ENCODE assay signal across 8 cellular contexts in genomic region chr14:67818476-67818875, GRCh38. TPM values are rescaled to one million over a fixed set of nuclear protein-coding genes. Genes with fewer than 3 reads are reported as not detected.
DNase-seq lines count a peak whose midpoint lies in the region; ATAC-seq, FAIRE-seq and TF ChIP-seq lines count a peak whose summit lies in the region.
"Not testable (repeated sequence)": the region's sequence is repeated elsewhere in the genome, so short reads cannot be mapped to it uniquely, and the experiment has no call there.

No MANE protein-coding gene starts in this region.

- not testable (repeated sequence) for FAIRE-seq in A549 (lab: Jason Lieb, UNC); endothelial cell of umbilical vein (lab: Jason Lieb, UNC)

- dilution Hi-C loops in endothelial cell of umbilical vein (cut with MboI; ENCODE audit: extremely low pct_ligation_motif_present, low sequenced_read_pairs) = not testable (repeated sequence)

- not testable (repeated sequence) for H3K9me1 ChIP-seq in endothelial cell of umbilical vein (replicated peaks; ENCODE audit: control insufficient read depth, extremely low read depth, insufficient read depth, low read length)

- H2AFZ ChIP-seq in GM23248 (0 out of 2 replicates have a peak overlapping the region, but pooled peaks have one; percentile 99), endothelial cell of umbilical vein (ENCODE audit: low read depth, low read length) (peak overlapping the region; percentile 23)

- H3K27me3 ChIP-seq in GM23248 (replicated peaks; ENCODE audit: insufficient read depth); endothelial cell of umbilical vein (ENCODE audit: control insufficient read depth in 2 of 2, insufficient read depth in 2 of 2, low read length in 2 of 2): not testable (repeated sequence)

- not testable (repeated sequence) for H3K36me3 Mint-ChIP-seq in T-helper 1 cell treated with Interleukin-12 subunit alpha and Interleukin-12 subunit beta and Interleukin-4 antibody, amounts not matched to agents 30 μg/mL and 1 μg/mL, for 36 hours (ENCODE audit: low read depth); activated CD8-positive, alpha-beta T cell treated with anti-CD3 and anti-CD28 coated beads, Interleukin-2, amount 10 ng/mL, durations not matched to agents 7 days and 5 days (ENCODE audit: low read depth); activated naive CD8-positive, alpha-beta T cell treated with anti-CD3 and anti-CD28 coated beads for 36 hours; nephron progenitor cell (ENCODE audit: low read depth); stimulated activated naive CD8-positive, alpha-beta T cell treated with anti-CD3 and anti-CD28 coated beads, Interleukin-15, Interleukin-2, amounts not matched to agents 100 ng/mL and 50 ng/mL, for 24 hours (ENCODE audit: low read depth)

- not testable (repeated sequence) for H3K9ac ChIP-seq in GM23248; endothelial cell of umbilical vein (replicated peaks; ENCODE audit: extremely low read depth, insufficient read depth, low read length)

- not testable (repeated sequence) for H3K9me2 ChIP-seq in GM23248 (ENCODE audit: insufficient read depth)

- not testable (repeated sequence) for H3K36me3 ChIP-seq in GM23248 (ENCODE audit: low read depth); endothelial cell of umbilical vein (ENCODE audit: control insufficient read depth in 2 of 2, extremely low read depth in 1 of 2, insufficient read depth in 2 of 2, low read length in 2 of 2)

- not testable (repeated sequence) for H3F3A ChIP-seq in GM23248 (ENCODE audit: insufficient read depth)

- CTCF ChIA-PET in A549 (lab: Yijun Ruan, JAX); endothelial cell of umbilical vein (lab: Charles Lee): not testable (repeated sequence)
- CTCF ChIA-PET in activated CD8-positive, alpha-beta T cell treated with anti-CD3 and anti-CD28 coated beads, Interleukin-2, amount 10 ng/mL, durations not matched to agents 7 days and 5 days (lab: Charles Lee) = interaction anchor here (1.3 kb wide), 1 partner anchor 123 kb away, joined by 3 read pairs; the partner anchor contains the start of gene RDH11

- not testable (repeated sequence) for H4K20me1 ChIP-seq in GM23248 (ENCODE audit: insufficient read depth); endothelial cell of umbilical vein (replicated peaks; ENCODE audit: control insufficient read depth, extremely low read depth, insufficient read depth, low read length)

- TF ChIP-seq POLR2A in A549 (IDR thresholded peaks at IDR 0.05; ENCODE audit: low read length); endothelial cell of umbilical vein (IDR thresholded peaks at IDR 0.05; ENCODE audit: low read depth, low read length): not testable (repeated sequence)

- not testable (repeated sequence) for DNase-seq in A549 (ENCODE audit: low read depth in 1 of 2, low spot score in 1 of 2); GM23248; activated CD8-positive, alpha-beta T cell treated with anti-CD3 and anti-CD28 coated beads, Interleukin-2, amount 10 ng/mL, durations not matched to agents 7 days and 5 days; activated naive CD8-positive, alpha-beta T cell treated with anti-CD3 and anti-CD28 coated beads for 36 hours; endothelial cell of umbilical vein (ENCODE audit: low read depth, low spot score); nephron progenitor cell

- H3K9me3 ChIP-seq in A549; GM23248 (ENCODE audit: low read depth); endothelial cell of umbilical vein (replicated peaks; ENCODE audit: control insufficient read depth, insufficient read depth, low read length): not testable (repeated sequence)

- H3K4me2 ChIP-seq in A549 = peak overlapping the region; percentile 80; the same call in 2 of the 3 replicates
- not testable (repeated sequence) for H3K4me2 ChIP-seq in GM23248 (ENCODE audit: unreplicated experiment); endothelial cell of umbilical vein (ENCODE audit: insufficient read depth, low read length)

- not testable (repeated sequence) for H3K9me3 Mint-ChIP-seq in T-helper 1 cell treated with Interleukin-12 subunit alpha and Interleukin-12 subunit beta and Interleukin-4 antibody, amounts not matched to agents 30 μg/mL and 1 μg/mL, for 36 hours; activated CD8-positive, alpha-beta T cell treated with anti-CD3 and anti-CD28 coated beads, Interleukin-2, amount 10 ng/mL, durations not matched to agents 7 days and 5 days (ENCODE audit: insufficient read depth); activated naive CD8-positive, alpha-beta T cell treated with anti-CD3 and anti-CD28 coated beads for 36 hours; nephron progenitor cell; stimulated activated naive CD8-positive, alpha-beta T cell treated with anti-CD3 and anti-CD28 coated beads, Interleukin-15, Interleukin-2, amounts not matched to agents 100 ng/mL and 50 ng/mL, for 24 hours

- peak overlapping the region; percentile 91 for H3K4me3 Mint-ChIP-seq in T-helper 1 cell treated with Interleukin-12 subunit alpha and Interleukin-12 subunit beta and Interleukin-4 antibody, amounts not matched to agents 30 μg/mL and 1 μg/mL, for 36 hours
- H3K4me3 Mint-ChIP-seq in activated CD8-positive, alpha-beta T cell treated with anti-CD3 and anti-CD28 coated beads, Interleukin-2, amount 10 ng/mL, durations not matched to agents 7 days and 5 days = peak overlapping the region; percentile 99
- H3K4me3 Mint-ChIP-seq in activated naive CD8-positive, alpha-beta T cell treated with anti-CD3 and anti-CD28 coated beads for 36 hours = peak overlapping the region; percentile 93
- peak overlapping the region; percentile 67 for H3K4me3 Mint-ChIP-seq in nephron progenitor cell
- H3K4me3 Mint-ChIP-seq in stimulated activated naive CD8-positive, alpha-beta T cell treated with anti-CD3 and anti-CD28 coated beads, Interleukin-15, Interleukin-2, amounts not matched to agents 100 ng/mL and 50 ng/mL, for 24 hours = peak overlapping the region; percentile 99

- peaks cover 18% of the 10 kb centered on the region for H3K79me2 ChIP-seq in GM23248 (ENCODE audit: insufficient read depth)
- H3K79me2 ChIP-seq in endothelial cell of umbilical vein (ENCODE audit: control insufficient read depth, insufficient read depth, low read length) = peaks cover 13% of the 10 kb centered on the region

- not testable (repeated sequence) for H3K4me3 ChIP-seq in A549; GM23248; endothelial cell of umbilical vein (replicated peaks in 1 of 3; ENCODE audit: insufficient read depth in 1 of 3, low read depth in 1 of 3, low read length in 3 of 3)

- in situ Hi-C loops in GM23248 (cut with MboI) = not testable (repeated sequence)

- H3K4me1 Mint-ChIP-seq in T-helper 1 cell treated with Interleukin-12 subunit alpha and Interleukin-12 subunit beta and Interleukin-4 antibody, amounts not matched to agents 30 μg/mL and 1 μg/mL, for 36 hours (ENCODE audit: low read depth) = peaks cover 29% of the 10 kb centered on the region
- peaks cover 46% of the 10 kb centered on the region for H3K4me1 Mint-ChIP-seq in activated CD8-positive, alpha-beta T cell treated with anti-CD3 and anti-CD28 coated beads, Interleukin-2, amount 10 ng/mL, durations not matched to agents 7 days and 5 days (ENCODE audit: low read depth)
- peaks cover 35% of the 10 kb centered on the region for H3K4me1 Mint-ChIP-seq in activated naive CD8-positive, alpha-beta T cell treated with anti-CD3 and anti-CD28 coated beads for 36 hours
- H3K4me1 Mint-ChIP-seq in nephron progenitor cell = peaks cover 50% of the 10 kb centered on the region
- H3K4me1 Mint-ChIP-seq in stimulated activated naive CD8-positive, alpha-beta T cell treated with anti-CD3 and anti-CD28 coated beads, Interleukin-15, Interleukin-2, amounts not matched to agents 100 ng/mL and 50 ng/mL, for 24 hours (ENCODE audit: low read depth) = peaks cover 66% of the 10 kb centered on the region

- TF ChIP-seq EP300 in A549 (IDR thresholded peaks at IDR 0.05) = not testable (repeated sequence)

- 87% methylated on average over 6 of the region's 6 CpGs for WGBS in A549 (ENCODE audit: missing lambda C conversion rate)
- WGBS in GM23248 (ENCODE audit: low coverage in 1 of 2, low lambda C conversion rate in 2 of 2, missing lambda C conversion rate in 2 of 2), 2 experiments = 92 to 93% methylated on average over 6 of the region's 6 CpGs

- not testable (repeated sequence) for H3K27me3 Mint-ChIP-seq in T-helper 1 cell treated with Interleukin-12 subunit alpha and Interleukin-12 subunit beta and Interleukin-4 antibody, amounts not matched to agents 30 μg/mL and 1 μg/mL, for 36 hours (ENCODE audit: low read depth); activated CD8-positive, alpha-beta T cell treated with anti-CD3 and anti-CD28 coated beads, Interleukin-2, amount 10 ng/mL, durations not matched to agents 7 days and 5 days (ENCODE audit: low read depth); activated naive CD8-positive, alpha-beta T cell treated with anti-CD3 and anti-CD28 coated beads for 36 hours; nephron progenitor cell (ENCODE audit: low read depth, poor library complexity); stimulated activated naive CD8-positive, alpha-beta T cell treated with anti-CD3 and anti-CD28 coated beads, Interleukin-15, Interleukin-2, amounts not matched to agents 100 ng/mL and 50 ng/mL, for 24 hours

- H3K27ac ChIP-seq in A549 = peak overlapping the region in 1 of 2 experiments; percentile 86; a peak in 3 of 6 replicates
- H3K27ac ChIP-seq in GM23248; endothelial cell of umbilical vein (ENCODE audit: insufficient read depth, low read depth, low read length): not testable (repeated sequence)

- TF ChIP-seq RAD21 in A549 (conservative IDR thresholded peaks at IDR 0.05 in 1 of 2, IDR thresholded peaks at IDR 0.05 in 1 of 2) = not testable (repeated sequence)

- TF ChIP-seq CTCF in A549 (IDR thresholded peaks at IDR 0.05); endothelial cell of umbilical vein (IDR thresholded peaks at IDR 0.05; ENCODE audit: extremely low read depth in 1 of 2, insufficient read depth in 1 of 2, low read depth in 1 of 2, low read length in 2 of 2); nephron progenitor cell (IDR thresholded peaks at IDR 0.05): not testable (repeated sequence)

- not testable (repeated sequence) for BruUV-seq in endothelial cell of umbilical vein (replicated peaks; lab: Mats Ljungman, UMichigan)

- POLR2A ChIA-PET in A549 (lab: Yijun Ruan, JAX); activated CD8-positive, alpha-beta T cell treated with anti-CD3 and anti-CD28 coated beads, Interleukin-2, amount 10 ng/mL, durations not matched to agents 7 days and 5 days (lab: Charles Lee): not testable (repeated sequence)
- POLR2A ChIA-PET in endothelial cell of umbilical vein (lab: Charles Lee) = interaction anchor here (0.6 kb wide), 1 partner anchor 264 kb away, joined by 4 read pairs; no protein-coding TSS in a partner anchor

- H3K27ac Mint-ChIP-seq in T-helper 1 cell treated with Interleukin-12 subunit alpha and Interleukin-12 subunit beta and Interleukin-4 antibody, amounts not matched to agents 30 μg/mL and 1 μg/mL, for 36 hours; nephron progenitor cell: not testable (repeated sequence)
- H3K27ac Mint-ChIP-seq in activated CD8-positive, alpha-beta T cell treated with anti-CD3 and anti-CD28 coated beads, Interleukin-2, amount 10 ng/mL, durations not matched to agents 7 days and 5 days = peak overlapping the region; percentile 58
- H3K27ac Mint-ChIP-seq in activated naive CD8-positive, alpha-beta T cell treated with anti-CD3 and anti-CD28 coated beads for 36 hours = peak overlapping the region; percentile 21
- peak overlapping the region; percentile 26 for H3K27ac Mint-ChIP-seq in stimulated activated naive CD8-positive, alpha-beta T cell treated with anti-CD3 and anti-CD28 coated beads, Interleukin-15, Interleukin-2, amounts not matched to agents 100 ng/mL and 50 ng/mL, for 24 hours

- ATAC-seq in A549; activated CD8-positive, alpha-beta T cell treated with anti-CD3 and anti-CD28 coated beads, Interleukin-2, amount 10 ng/mL, durations not matched to agents 7 days and 5 days: not testable (repeated sequence)

- intact Hi-C loops in endothelial cell of umbilical vein (cut with micrococcal nuclease) = not testable (repeated sequence)

- H3K4me1 ChIP-seq in A549 = peaks cover 20% of the 10 kb centered on the region
- H3K4me1 ChIP-seq in GM23248 (ENCODE audit: insufficient read depth) = not testable (repeated sequence)
- peaks cover 24% of the 10 kb centered on the region for H3K4me1 ChIP-seq in endothelial cell of umbilical vein (ENCODE audit: control insufficient read depth, extremely low read depth, insufficient read depth, low read length)

RNA-seq across cellular contexts. Expression of gene RAD51B, which starts 1.1 kb away (rescaled TPM):
- polyA plus RNA-seq in A549 (2011; rRNA removed) (10.8 and 12.8 TPM in 2 replicates), A549 (2017; fragmentation: RNase III; extraction: RNeasy Plus Mini Kit Qiagen cat#74134 plus additional on column Dnase treatment) (6.6 to 8.0 TPM (median 7.2 TPM) in 3 replicates), GM23248 (2016; fragmentation: Nextera tagmentation; extraction: Ambion mirVana) (8.8 and 9.3 TPM in 2 replicates), endothelial cell of umbilical vein (3.9 and 4.0 TPM in 2 replicates)
- polyA plus RNA-seq in A549 (2012; cell fraction: cytosol; rRNA removed) = 3.0 and 3.4 TPM in 2 replicates
- polyA plus RNA-seq in A549 (2012; cell fraction: nucleus; rRNA removed) = 1.8 and 2.8 TPM in 2 replicates
- polyA minus RNA-seq in A549 (2011; rRNA and poly(A)+ RNA removed) = 25.4 and 31.8 TPM in 2 replicates
- 4.0 and 7.7 TPM in 2 replicates for total RNA-seq in GM23248 (2014; rRNA removed; shearing (Covaris generic))
- total RNA-seq in activated CD8-positive, alpha-beta T cell treated with anti-CD3 and anti-CD28 coated beads, Interleukin-2, amount 10 ng/mL, durations not matched to agents 7 days and 5 days = 10 to 100 TPM; 34.1 to 38.8 TPM
- 10 to 100 TPM; 27.4 to 31.6 TPM for total RNA-seq in activated naive CD8-positive, alpha-beta T cell treated with anti-CD3 and anti-CD28 coated beads for 36 hours
- 11.3 and 19.0 TPM in 2 replicates for total RNA-seq in endothelial cell of umbilical vein
- polyA plus RNA-seq in endothelial cell of umbilical vein (2011; cell fraction: cytosol; rRNA removed) = 5.8 and 6.1 TPM in 2 replicates
- polyA plus RNA-seq in endothelial cell of umbilical vein (2011; cell fraction: nucleus; rRNA removed) = 8.8 and 8.9 TPM in 2 replicates
- 4.5 and 5.3 TPM in 2 replicates for polyA plus RNA-seq in endothelial cell of umbilical vein (2012)
- 21.0 and 46.0 TPM in 2 replicates for polyA minus RNA-seq in endothelial cell of umbilical vein
- 3.2 TPM for polyA minus RNA-seq in endothelial cell of umbilical vein (2011; cell fraction: cytosol; rRNA and poly(A)+ RNA removed)
- polyA minus RNA-seq in endothelial cell of umbilical vein (2011; cell fraction: nucleus; rRNA and poly(A)+ RNA removed) = 44.8 and 71.8 TPM in 2 replicates

RNA-seq across cellular contexts. Expression of gene ZFYVE26, which starts 2.1 kb away (rescaled TPM):
- polyA plus RNA-seq in A549 (2011; rRNA removed) (11.3 and 14.1 TPM in 2 replicates), A549 (2017; fragmentation: RNase III; extraction: RNeasy Plus Mini Kit Qiagen cat#74134 plus additional on column Dnase treatment) (3.9 to 4.5 TPM (median 4.5 TPM) in 3 replicates), GM23248 (2016; fragmentation: Nextera tagmentation; extraction: Ambion mirVana) (2.7 and 3.9 TPM in 2 replicates), endothelial cell of umbilical vein (13.8 and 15.3 TPM in 2 replicates)
- polyA plus RNA-seq in A549 (2012; cell fraction: cytosol; rRNA removed) = 3.7 and 4.4 TPM in 2 replicates
- polyA plus RNA-seq in A549 (2012; cell fraction: nucleus; rRNA removed) = 8.6 and 8.7 TPM in 2 replicates
- polyA minus RNA-seq in A549 (2011; rRNA and poly(A)+ RNA removed) = 33.6 and 37.7 TPM in 2 replicates
- total RNA-seq in GM23248 (2014; rRNA removed; shearing (Covaris generic)) = 10.8 and 11.6 TPM in 2 replicates
- 10 to 100 TPM; 22.6 to 22.9 TPM for total RNA-seq in activated CD8-positive, alpha-beta T cell treated with anti-CD3 and anti-CD28 coated beads, Interleukin-2, amount 10 ng/mL, durations not matched to agents 7 days and 5 days
- 10 to 100 TPM; 18.2 to 20.0 TPM for total RNA-seq in activated naive CD8-positive, alpha-beta T cell treated with anti-CD3 and anti-CD28 coated beads for 36 hours
- 26.3 and 27.7 TPM in 2 replicates for total RNA-seq in endothelial cell of umbilical vein
- 11.2 and 12.1 TPM in 2 replicates for polyA plus RNA-seq in endothelial cell of umbilical vein (2011; cell fraction: cytosol; rRNA removed)
- polyA plus RNA-seq in endothelial cell of umbilical vein (2011; cell fraction: nucleus; rRNA removed) = 48.3 and 52.3 TPM in 2 replicates
- 10.9 and 17.2 TPM in 2 replicates for polyA plus RNA-seq in endothelial cell of umbilical vein (2012)
- 66.3 and 76.9 TPM in 2 replicates for polyA minus RNA-seq in endothelial cell of umbilical vein
- 12.8 TPM for polyA minus RNA-seq in endothelial cell of umbilical vein (2011; cell fraction: cytosol; rRNA and poly(A)+ RNA removed)
- 87.5 and 124 TPM in 2 replicates for polyA minus RNA-seq in endothelial cell of umbilical vein (2011; cell fraction: nucleus; rRNA and poly(A)+ RNA removed)
